13 cellular contexts compared by ENCODE assay signal in genomic region chr5:124527220-124527991, GRCh38.
DNase-seq lines count a peak whose midpoint lies in the region; ATAC-seq, FAIRE-seq and TF ChIP-seq lines count a peak whose summit lies in the region.
"Had no signal": no experiment of that assay in that cellular context is flagged by ENCODE, and none has a peak within 500 bp of the region (broad histone marks: within the 10 kb centered on the region; RNA-seq: fewer than 3 reads in every experiment).

No MANE protein-coding gene starts in this region.

- H3K9ac ChIP-seq in H9 (ENCODE audit: extremely low read depth, insufficient read length, low read length): no peak overlapping the region
- H3K9ac ChIP-seq: BLaER1 had no signal

- no peaks in the 10 kb centered on the region for H3K23me2 ChIP-seq in H9 (ENCODE audit: insufficient read length, low read depth, low read length, poor library complexity, severe bottlenecking)

- no peak overlapping the region for H2AFZ ChIP-seq in H9 (ENCODE audit: low read length)

- H2BK20ac ChIP-seq in H9 (ENCODE audit: low read depth, low read length, poor library complexity, severe bottlenecking): no peak overlapping the region

- no peak overlapping the region for H3K27ac Mint-ChIP-seq in activated T-helper 17 cell treated with anti-CD3 and anti-CD28 coated beads, Interleukin-2, amount 50 U/mL, for 72 hours
- no peak overlapping the region for H3K27ac Mint-ChIP-seq in H9
- H3K27ac Mint-ChIP-seq: immature natural killer cell had no signal

- H3K27ac ChIP-seq in lung (ENCODE audit: low read depth in 1 of 2, low read length in 1 of 2) (no peak overlapping the region), H9 (ENCODE audit: insufficient read length, low read depth, low read length) (no peak overlapping the region)
- H3K27ac ChIP-seq: BLaER1, coronary artery had no signal

- H2BK12ac ChIP-seq in H9 (ENCODE audit: insufficient read length, low read depth, low read length): no peak overlapping the region

- TF ChIP-seq CTCF in lung (IDR thresholded peaks at IDR 0.05; ENCODE audit: control extremely low read depth, extremely low read depth) (no peak), H9 (conservative IDR thresholded peaks at IDR 0.05) (no peak)

- WGBS in lung, 2 donors: 73 to 85% methylated on average over 8 of the region's 8 CpGs
- no CpG with 5 or more reads among the region's 8 CpGs for WGBS in H9 (ENCODE audit: extremely low coverage, insufficient read length, low lambda C conversion rate)

- H3K4me3 ChIP-seq in lung: no peak overlapping the region
- H3K4me3 ChIP-seq: BLaER1, coronary artery had no signal

- no peaks in the 10 kb centered on the region for H3K9me3 ChIP-seq in lung (ENCODE audit: control insufficient read depth in 2 of 2, insufficient read depth in 1 of 2, low read length in 1 of 2)
- H3K9me3 ChIP-seq in H9 (ENCODE audit: control insufficient read depth, low read depth, low read length): no peaks in the 10 kb centered on the region

- FAIRE-seq in GM12892 (lab: Jason Lieb, UNC): peak; percentile 38

- H3K27me3 ChIP-seq in lung (ENCODE audit: control insufficient read depth, insufficient read depth) (no peaks in the 10 kb centered on the region), H9 (ENCODE audit: insufficient read depth, low read length) (no peaks in the 10 kb centered on the region)
- H3K27me3 ChIP-seq: BLaER1 had no signal

- no peaks in the 10 kb centered on the region for H3K36me3 Mint-ChIP-seq in activated T-helper 17 cell treated with anti-CD3 and anti-CD28 coated beads, Interleukin-2, amount 50 U/mL, for 72 hours (ENCODE audit: low read depth)
- peaks cover 0 to 12% (median 3%) of the 10 kb centered on the region in 3 experiments; a peak in 4 of 7 replicates for H3K36me3 Mint-ChIP-seq in H9 (ENCODE audit: insufficient read depth in 1 of 3, low read depth in 3 of 3)

- H3K23ac ChIP-seq in H9 (ENCODE audit: insufficient read length, low read depth, low read length): no peak overlapping the region

- no peak overlapping the region for H3K4ac ChIP-seq in H9 (ENCODE audit: low read depth, low read length)

- H4K5ac ChIP-seq in H9 (ENCODE audit: insufficient read length, low read depth, low read length): no peak overlapping the region

- no peak overlapping the region for H3K4me2 ChIP-seq in H9 (ENCODE audit: insufficient read depth, insufficient read length, low read length)
- H3K4me2 ChIP-seq: BLaER1 had no signal

- no peaks in the 10 kb centered on the region for H3K36me3 ChIP-seq in lung (ENCODE audit: control insufficient read depth in 2 of 2, insufficient read depth in 2 of 2, low read length in 2 of 2)
- H3K36me3 ChIP-seq: BLaER1 had no signal

- TF ChIP-seq POLR2A in GM12892 (IDR thresholded peaks at IDR 0.05; ENCODE audit: low read depth, low read length): no peak

- no peak overlapping the region for H3K56ac ChIP-seq in H9 (ENCODE audit: insufficient read length, low read depth, low read length)

- H2BK15ac ChIP-seq in H9 (ENCODE audit: low read depth, low read length): no peak overlapping the region

- DNase-seq in GM12892 (ENCODE audit: insufficient read length) (no peak), lung (ENCODE audit: low spot score) (no peak), GDM1 (lab: John Stamatoyannopoulos, UW) (no peak), foreskin melanocyte (no peak), H9 (no peak)
- DNase-seq: activated CD8-positive, alpha-beta memory T cell treated with anti-CD3 and anti-CD28 coated beads, Interleukin-2, amount 50 U/mL, for 4 hours; immature natural killer cell; NCI-H2227 treated with DMSO at 0.1 percent for 48 hours had no signal

- no peak overlapping the region for H3K4me3 Mint-ChIP-seq in activated T-helper 17 cell treated with anti-CD3 and anti-CD28 coated beads, Interleukin-2, amount 50 U/mL, for 72 hours
- H3K4me3 Mint-ChIP-seq in H9: no peak overlapping the region
- H3K4me3 Mint-ChIP-seq: immature natural killer cell had no signal

- H3K9me3 Mint-ChIP-seq in activated T-helper 17 cell treated with anti-CD3 and anti-CD28 coated beads, Interleukin-2, amount 50 U/mL, for 72 hours: peaks cover 11% of the 10 kb centered on the region
- H3K9me3 Mint-ChIP-seq in H9: peaks cover 0 to 3% of the 10 kb centered on the region in 2 experiments; a peak in 3 of 5 replicates

- H3K4me1 Mint-ChIP-seq in activated T-helper 17 cell treated with anti-CD3 and anti-CD28 coated beads, Interleukin-2, amount 50 U/mL, for 72 hours: no peaks in the 10 kb centered on the region
- no peaks in the 10 kb centered on the region for H3K4me1 Mint-ChIP-seq in H9

- ATAC-seq in HG02571 (IDR thresholded peaks at IDR 0.05; ENCODE audit: unreplicated experiment): peak; percentile 43
- peak; percentile 46 for ATAC-seq in activated T-helper 17 cell treated with anti-CD3 and anti-CD28 coated beads, Interleukin-2, amount 50 U/mL, for 72 hours (replicated peaks)
- peak; percentile 34 for ATAC-seq in lung (ENCODE audit: insufficient read depth, low FRiP score)
- no peak for ATAC-seq in GM21447 (IDR thresholded peaks at IDR 0.05; ENCODE audit: unreplicated experiment)

- H4K91ac ChIP-seq in H9 (ENCODE audit: insufficient read length, low read depth, low read length): no peak overlapping the region

- no peak overlapping the region for H2BK120ac ChIP-seq in H9 (ENCODE audit: low read depth, low read length, poor library complexity, severe bottlenecking)

- no peak overlapping the region for H4K8ac ChIP-seq in H9 (replicated peaks; ENCODE audit: insufficient read length, low read depth, low read length)

- no peak overlapping the region for H2AK5ac ChIP-seq in H9 (ENCODE audit: insufficient read length, low read length)

- H3K18ac ChIP-seq in H9 (ENCODE audit: insufficient read length, low read depth, low read length): no peak overlapping the region

- H2BK5ac ChIP-seq in H9 (ENCODE audit: insufficient read length, low read length): no peak overlapping the region

- peaks cover 13% of the 10 kb centered on the region for H3K27me3 Mint-ChIP-seq in activated T-helper 17 cell treated with anti-CD3 and anti-CD28 coated beads, Interleukin-2, amount 50 U/mL, for 72 hours
- peaks cover 1% of the 10 kb centered on the region; the same call in 1 of the 2 replicates for H3K27me3 Mint-ChIP-seq in H9 (ENCODE audit: low read depth)

- H4K20me1 ChIP-seq in H9 (ENCODE audit: control insufficient read depth, insufficient read depth, insufficient read length): no peaks in the 10 kb centered on the region
- H4K20me1 ChIP-seq: BLaER1 had no signal

- H3K79me1 ChIP-seq in H9 (ENCODE audit: insufficient read depth, low read depth, low read length, poor library complexity, severe bottlenecking): no peaks in the 10 kb centered on the region

- no peak overlapping the region for H3K14ac ChIP-seq in H9 (ENCODE audit: insufficient read depth, low read length)

- H3K4me1 ChIP-seq in lung (ENCODE audit: control insufficient read depth in 2 of 2, insufficient read depth in 2 of 2, low read length in 2 of 2) (no peaks in the 10 kb centered on the region), H9 (ENCODE audit: insufficient read depth, low read length) (no peaks in the 10 kb centered on the region)
- H3K4me1 ChIP-seq: BLaER1 had no signal

- no peaks in the 10 kb centered on the region for H3K79me2 ChIP-seq in H9 (ENCODE audit: insufficient read depth, low read length)

- H3T11ph ChIP-seq in H9 (ENCODE audit: low read length): no peak overlapping the region
